Comparison of ENCODE assay signal across 9 cellular contexts in the genomic region with DNA sequence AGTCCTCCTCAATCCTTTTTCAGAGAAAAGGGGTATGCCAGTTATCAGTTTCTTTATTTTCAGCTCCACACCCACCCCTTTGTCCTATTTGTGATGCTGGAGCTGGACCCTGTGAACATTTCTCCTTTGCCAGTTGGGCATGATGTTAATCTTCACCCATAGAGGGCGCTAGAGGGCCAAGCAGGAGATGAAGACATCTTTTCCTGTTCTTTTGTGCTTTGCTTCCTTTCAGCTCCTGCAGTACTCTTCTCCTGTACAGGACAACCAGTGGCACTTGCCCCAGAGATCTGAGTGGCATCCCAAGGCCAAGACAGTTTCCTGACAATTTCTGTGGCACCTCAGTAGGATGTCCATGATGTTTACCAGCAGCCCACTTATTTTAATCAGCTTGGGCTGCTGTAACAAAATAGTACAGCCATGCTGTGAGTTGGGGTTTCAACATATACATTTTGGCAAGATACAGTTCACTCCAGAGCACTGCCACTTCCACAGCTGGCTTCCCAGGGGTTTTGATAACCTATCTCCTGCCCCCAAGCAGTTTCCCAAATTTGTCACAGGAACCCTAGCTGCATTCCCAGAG. TPM values are rescaled to one million over a fixed set of nuclear protein-coding genes. Genes with fewer than 3 reads are reported as not detected.
DNase-seq lines count a peak whose midpoint lies in the region; ATAC-seq and TF ChIP-seq lines count a peak whose summit lies in the region.
"Had no signal": no experiment of that assay in that cellular context is flagged by ENCODE, and none has a peak within 500 bp of the region (broad histone marks: within the 10 kb centered on the region; RNA-seq: fewer than 3 reads in every experiment).

No MANE protein-coding gene starts in this region.

- H3K4me1 Mint-ChIP-seq in Calu3 (ENCODE audit: low read depth, unreplicated experiment), result peaks cover 21% of the 10 kb centered on the region
- peaks cover 19% of the 10 kb centered on the region for H3K4me1 Mint-ChIP-seq in activated T-cell treated with anti-CD3 and anti-CD28 coated beads, Interleukin-2, amount 50 U/mL, for 4 hours (ENCODE audit: low read depth)

- H3K79me2 ChIP-seq in OCI-LY3 (ENCODE audit: low read length), result no peaks in the 10 kb centered on the region

- no peaks in the 10 kb centered on the region for H3K36me3 ChIP-seq in OCI-LY3 (replicated peaks; ENCODE audit: low read depth, low read length)

- CTCF ChIA-PET in Calu3 (lab: Charles Lee), result interaction anchor here (1.0 to 1.5 kb wide), 6 partner anchors 9 to 128 kb away, joined by 3 to 10 read pairs (median 4); no protein-coding TSS in a partner anchor

- H3K4me1 ChIP-seq in OCI-LY3 (ENCODE audit: low read length), result peaks cover 26% of the 10 kb centered on the region

- TF ChIP-seq CTCF in Calu3 (IDR thresholded peaks at IDR 0.05; ENCODE audit: unreplicated experiment) (peak; percentile 83), OCI-LY3 (IDR thresholded peaks at IDR 0.05; ENCODE audit: low read depth, low read length) (peak; percentile 89), fibroblast of villous mesenchyme (IDR thresholded peaks at IDR 0.05; ENCODE audit: insufficient read depth, low read depth, low read length) (peak; percentile 87)

- no peaks in the 10 kb centered on the region for H4K20me1 ChIP-seq in OCI-LY3 (ENCODE audit: insufficient read depth, low read length)

- H3K9me3 Mint-ChIP-seq in Calu3 (ENCODE audit: low read depth, unreplicated experiment), result no peaks in the 10 kb centered on the region
- no peaks in the 10 kb centered on the region for H3K9me3 Mint-ChIP-seq in activated T-cell treated with anti-CD3 and anti-CD28 coated beads, Interleukin-2, amount 50 U/mL, for 4 hours

- H3K27ac ChIP-seq in OCI-LY3 (ENCODE audit: low read length), result no peak overlapping the region

- H3K4me3 Mint-ChIP-seq in Calu3 (ENCODE audit: low read depth, unreplicated experiment), result no peak overlapping the region
- no peak overlapping the region for H3K4me3 Mint-ChIP-seq in activated T-cell treated with anti-CD3 and anti-CD28 coated beads, Interleukin-2, amount 50 U/mL, for 4 hours
- H3K4me3 Mint-ChIP-seq: activated naive CD8-positive, alpha-beta T cell had no signal

- H3K27me3 ChIP-seq in OCI-LY3 (ENCODE audit: low read depth, low read length), result peaks cover 19% of the 10 kb centered on the region

- no peaks in the 10 kb centered on the region for H3K9me3 ChIP-seq in OCI-LY3 (ENCODE audit: insufficient read depth, low read length)

- H3K9ac ChIP-seq in OCI-LY3 (ENCODE audit: low read length), result no peak overlapping the region

- H2AFZ ChIP-seq in OCI-LY3 (ENCODE audit: low read depth, low read length), result no peak overlapping the region

- H3K27ac Mint-ChIP-seq in Calu3 (ENCODE audit: unreplicated experiment), result no peak overlapping the region
- H3K27ac Mint-ChIP-seq: activated naive CD8-positive, alpha-beta T cell had no signal

- intact Hi-C loops in Calu3 (cut with micrococcal nuclease; ENCODE audit: unreplicated experiment), result loop anchor here (5.0 to 10.0 kb wide), 3 partner anchors 78 to 281 kb away; a partner anchor contains a TSS

- H3K27me3 Mint-ChIP-seq in Calu3 (ENCODE audit: unreplicated experiment), result no peaks in the 10 kb centered on the region
- H3K27me3 Mint-ChIP-seq in activated T-cell treated with anti-CD3 and anti-CD28 coated beads, Interleukin-2, amount 50 U/mL, for 4 hours (ENCODE audit: low read depth), result peaks cover 7% of the 10 kb centered on the region

- peaks cover 9% of the 10 kb centered on the region for H3K36me3 Mint-ChIP-seq in Calu3 (ENCODE audit: insufficient read depth, unreplicated experiment)
- H3K36me3 Mint-ChIP-seq in activated T-cell treated with anti-CD3 and anti-CD28 coated beads, Interleukin-2, amount 50 U/mL, for 4 hours (ENCODE audit: insufficient read depth), result no peaks in the 10 kb centered on the region

- no peak for ATAC-seq in activated T-cell treated with anti-CD3 and anti-CD28 coated beads, Interleukin-2, amount 50 U/mL, for 4 hours
- no peak for ATAC-seq in HG02759 (IDR thresholded peaks at IDR 0.05; ENCODE audit: unreplicated experiment)
- ATAC-seq in HG03159 (IDR thresholded peaks at IDR 0.05; ENCODE audit: unreplicated experiment), result no peak

- BruUV-seq in Calu3 (replicated peaks; lab: Mats Ljungman, UMichigan), result no TSS peak

- no peak overlapping the region for H3K4me2 ChIP-seq in OCI-LY3 (ENCODE audit: low read length)

- DNase-seq in Calu3 (peak; percentile 76), HS-27A (ENCODE audit: low read depth) (peak; percentile 43), fibroblast of villous mesenchyme (ENCODE audit: low read depth) (peak; percentile 81), retina (peak; percentile 43)
- DNase-seq in activated T-cell treated with anti-CD3 and anti-CD28 coated beads, Interleukin-2, amount 50 U/mL, for 4 hours, result peak; percentile 46

- H3K4me3 ChIP-seq in OCI-LY3 (ENCODE audit: low read length) (no peak overlapping the region), fibroblast of villous mesenchyme (ENCODE audit: low read depth, low read length) (no peak overlapping the region)

RNA-seq across cellular contexts. Expression of a gene that starts 4.6 kb away (rescaled TPM):
- total RNA-seq in Calu3 (2022) (22.0 and 31.5 TPM in 2 replicates), fibroblast of villous mesenchyme (0.43 TPM in 1 of 2 replicates, not detected in the other)
- total RNA-seq in activated T-cell treated with anti-CD3 and anti-CD28 coated beads, Interleukin-2, amount 50 U/mL, for 4 hours, result 1 to 10 TPM; 4.5 to 6.3 (median 5.0) TPM

RNA-seq across cellular contexts. Expression of a gene that starts 7.3 kb away (rescaled TPM):
- total RNA-seq in Calu3 (2022) (2.6 and 7.2 TPM in 2 replicates), fibroblast of villous mesenchyme (not detected in 2 replicates)
- not detected for total RNA-seq in activated T-cell treated with anti-CD3 and anti-CD28 coated beads, Interleukin-2, amount 50 U/mL, for 4 hours

RNA-seq across cellular contexts. Expression of a gene that starts 22.2 kb away (rescaled TPM):
- 23.9 and 54.1 TPM in 2 replicates for total RNA-seq in Calu3 (2022)
- 1 to 10 TPM; 4.3 to 6.1 (median 5.6) TPM for total RNA-seq in activated T-cell treated with anti-CD3 and anti-CD28 coated beads, Interleukin-2, amount 50 U/mL, for 4 hours
- 0.43 TPM in 1 of 2 replicates, not detected in the other for total RNA-seq in fibroblast of villous mesenchyme
